20 cellular contexts compared by ENCODE assay signal in the genomic region with DNA sequence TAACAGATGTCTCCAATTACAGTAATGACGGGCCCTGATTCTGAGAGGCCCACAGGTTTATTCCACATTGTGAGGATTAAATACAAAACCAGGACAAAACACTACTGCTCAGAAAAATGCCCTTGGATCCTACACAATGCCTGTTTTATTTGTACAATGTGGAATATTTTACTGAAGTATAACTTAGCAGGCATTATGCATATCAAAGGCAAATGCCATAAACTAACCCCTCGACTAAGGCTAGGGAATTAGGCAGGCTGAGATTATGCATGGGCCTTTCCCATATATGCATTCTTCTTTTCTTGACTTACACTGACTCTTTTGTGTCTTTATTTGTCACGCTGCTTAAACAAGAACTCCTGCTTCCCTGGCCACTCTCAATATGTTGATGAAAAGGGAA.
A peak's percentile ranks its signal among the peaks of the same experiment; 100 is the strongest.
DNase-seq lines count a peak whose midpoint lies in the region; ATAC-seq, FAIRE-seq and TF ChIP-seq lines count a peak whose summit lies in the region.
"Had no signal": no experiment of that assay in that cellular context is flagged by ENCODE, and none has a peak within 500 bp of the region (broad histone marks: within the 10 kb centered on the region; RNA-seq: fewer than 3 reads in every experiment).

No MANE protein-coding gene starts in this region.

- ATAC-seq in PC-3 (peak; percentile 47; the same call in 1 of the 2 replicates), HG02970 (IDR thresholded peaks at IDR 0.05; ENCODE audit: low FRiP score, unreplicated experiment) (no peak)
- ATAC-seq: A549, Panc1, SK-N-SH treated with all-trans-retinoic acid at 6 μM for 48 hours had no signal

- H3K36me3 ChIP-seq in PC-3 (ENCODE audit: low read depth, low read length), result no peaks in the 10 kb centered on the region
- no peaks in the 10 kb centered on the region for H3K36me3 ChIP-seq in neuron (ENCODE audit: insufficient read depth, low read length)
- H3K36me3 ChIP-seq: BE2C had no signal

- H3K9me3 ChIP-seq in PC-3 (ENCODE audit: low read length) (no peaks in the 10 kb centered on the region), neuron (ENCODE audit: low read length) (no peaks in the 10 kb centered on the region)
- H3K9me3 ChIP-seq: A549, BE2C had no signal

- peak; percentile 68 for FAIRE-seq in D721Med (lab: Jason Lieb, UNC)
- FAIRE-seq: A549, GM18507 had no signal

- CTCF ChIA-PET in PC-3 (lab: Charles Lee), result no interaction called here

- no peak overlapping the region for H3K9ac ChIP-seq in PC-3 (ENCODE audit: low read length)

- POLR2A ChIA-PET in PC-3 (lab: Charles Lee; ENCODE audit: unreplicated experiment), result no interaction called here

- H3K27me3 ChIP-seq in PC-3 (ENCODE audit: low read length) (no peaks in the 10 kb centered on the region), neuron (ENCODE audit: insufficient read depth, low read length) (no peaks in the 10 kb centered on the region)
- H3K27me3 ChIP-seq: BE2C had no signal

- TF ChIP-seq CTCF in D721Med (IDR thresholded peaks at IDR 0.05; ENCODE audit: insufficient read depth, missing control alignments) (no peak), PC-3 (conservative IDR thresholded peaks at IDR 0.05; ENCODE audit: low read depth, low read length) (no peak)

- H3K4me2 ChIP-seq in PC-3 (ENCODE audit: low read length), result no peak overlapping the region
- H3K4me2 ChIP-seq: A549 had no signal

- H3F3A ChIP-seq in PC-3 (ENCODE audit: low read length, unreplicated experiment), result no peaks in the 10 kb centered on the region

- H3K27ac ChIP-seq in PC-3 (ENCODE audit: low read length), result no peak overlapping the region
- H3K27ac ChIP-seq: A549 had no signal

- H4K20me1 ChIP-seq in PC-3 (ENCODE audit: low read length), result no peaks in the 10 kb centered on the region

- no peaks in the 10 kb centered on the region for H3K9me2 ChIP-seq in PC-3 (replicated peaks; ENCODE audit: low read length)

- H3K4me1 ChIP-seq in PC-3 (ENCODE audit: insufficient read depth, low read length) (no peaks in the 10 kb centered on the region), neuron (ENCODE audit: insufficient read depth, low read length) (peaks cover 14% of the 10 kb centered on the region)
- H3K4me1 ChIP-seq: A549, BE2C had no signal

- no TSS peak for BruUV-seq in PC-3 (replicated peaks; lab: Mats Ljungman, UMichigan)

- H3K79me2 ChIP-seq in PC-3 (ENCODE audit: low read length), result no peaks in the 10 kb centered on the region

- H3K4me3 ChIP-seq in PC-3 (ENCODE audit: low read length), result no peak overlapping the region
- H3K4me3 ChIP-seq in neuron (ENCODE audit: low read length), result no peak overlapping the region
- H3K4me3 ChIP-seq: A549 had no signal

- no peak overlapping the region for H2AFZ ChIP-seq in PC-3 (ENCODE audit: low read length)
- H2AFZ ChIP-seq in neuron (ENCODE audit: low read depth, low read length), result peak overlapping the region; percentile 47

- DNase-seq in D721Med (ENCODE audit: insufficient read length, low spot score), result no peak
- peak; percentile 6 for DNase-seq in PC-3
- peak; percentile 31 for DNase-seq in foreskin melanocyte
- DNase-seq in hypothalamus (lab: John Stamatoyannopoulos, UW), result no peak
- no peak for DNase-seq in NCI-H2171 (lab: John Stamatoyannopoulos, UW)
- DNase-seq in DMS79 treated with DMSO at 0.1 percent for 48 hours (lab: John Stamatoyannopoulos, UW), result no peak
- DNase-seq: BE2C; CD4-positive, CD25-positive, alpha-beta regulatory T cell; GDM1; MV-4-11; NCI-H1105 treated with DMSO at 0.1 percent for 48 hours; NCI-H187; NCI-H446 treated with DMSO at 0.1 percent for 48 hours; NK-92 treated with Interleukin-12 subunit alpha and Interleukin-12 subunit beta, amount 100 ng/mL, for 24 hours had no signal

- intact Hi-C loops in PC-3 (cut with micrococcal nuclease), result no loop called here

Comparison
In these comparisons a context has a peak if more than half of its experiments do, and no peak if none do; other contexts are left out.
1. DNase-seq: peak in PC-3 (single experiment) and foreskin melanocyte (single experiment); none in D721Med (single experiment), hypothalamus (0 of 51), NCI-H2171 (single experiment) and DMS79 treated with DMSO at 0.1 percent for 48 hours (single experiment).